Comparison of ENCODE assay signal across 12 cellular contexts in the genomic region with DNA sequence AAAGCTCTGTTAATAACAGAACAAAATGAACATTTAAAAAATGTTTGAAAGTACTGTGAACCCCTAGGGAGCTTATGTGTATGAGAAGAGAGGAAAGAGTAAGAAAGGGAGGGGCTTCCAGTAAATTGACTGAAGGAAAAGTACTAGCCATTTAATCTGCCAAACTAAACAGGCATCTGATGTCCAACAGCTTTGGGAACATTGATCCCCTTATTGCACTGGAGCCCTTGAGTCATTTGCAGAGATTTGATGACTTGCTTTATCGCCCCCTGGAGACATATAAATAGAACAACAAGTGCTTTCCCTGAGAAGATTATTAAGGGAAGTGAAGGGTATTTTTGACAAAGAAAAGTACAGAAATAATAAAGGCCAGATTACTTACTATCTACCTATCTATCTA.
A peak's percentile ranks its signal among the peaks of the same experiment; 100 is the strongest.
DNase-seq lines count a peak whose midpoint lies in the region; ATAC-seq and TF ChIP-seq lines count a peak whose summit lies in the region.
"Had no signal": no experiment of that assay in that cellular context is flagged by ENCODE, and none has a peak within 500 bp of the region (broad histone marks: within the 10 kb centered on the region; RNA-seq: fewer than 3 reads in every experiment).

No MANE protein-coding gene starts in this region.

- no peaks in the 10 kb centered on the region for H3K27me3 Mint-ChIP-seq in naive thymus-derived CD4-positive, alpha-beta T cell
- H3K27me3 Mint-ChIP-seq: activated CD4-positive, alpha-beta T cell treated with anti-CD3 and anti-CD28 coated beads, Interleukin-2, amount 10 ng/mL, durations not matched to agents 24 days and 14 days had no signal

- CTCF ChIA-PET in naive thymus-derived CD4-positive, alpha-beta T cell (lab: Charles Lee), result no interaction called here

- H3K4me1 ChIP-seq in psoas muscle, result no peaks in the 10 kb centered on the region
- no peaks in the 10 kb centered on the region for H3K4me1 ChIP-seq in naive thymus-derived CD4-positive, alpha-beta T cell (ENCODE audit: control insufficient read depth in 2 of 2, insufficient read depth in 2 of 2, low read length in 2 of 2)

- no peak overlapping the region for H3K27ac Mint-ChIP-seq in naive thymus-derived CD4-positive, alpha-beta T cell
- H3K27ac Mint-ChIP-seq: activated CD4-positive, alpha-beta T cell treated with anti-CD3 and anti-CD28 coated beads, Interleukin-2, amount 10 ng/mL, durations not matched to agents 24 days and 14 days had no signal

- intact Hi-C loops in psoas muscle (cut with DNase I), result no loop called here
- intact Hi-C loops in naive thymus-derived CD4-positive, alpha-beta T cell (cut with micrococcal nuclease), result no loop called here

- 14 to 20% (median 19%) methylated on average over 1 of the region's 1 CpG for WGBS in psoas muscle, 3 donors

- no peaks in the 10 kb centered on the region for H3K4me1 Mint-ChIP-seq in naive thymus-derived CD4-positive, alpha-beta T cell
- H3K4me1 Mint-ChIP-seq: activated CD4-positive, alpha-beta T cell treated with anti-CD3 and anti-CD28 coated beads, Interleukin-2, amount 10 ng/mL, durations not matched to agents 24 days and 14 days had no signal

- TF ChIP-seq CTCF in fibroblast of mammary gland (conservative IDR thresholded peaks at IDR 0.05; ENCODE audit: control insufficient read depth, insufficient read depth, low read depth, low read length) (peak; percentile 49), psoas muscle (IDR thresholded peaks at IDR 0.05) (no peak)

- peaks cover 0 to 4% (median 0%) of the 10 kb centered on the region in 5 donors for H3K36me3 Mint-ChIP-seq in naive thymus-derived CD4-positive, alpha-beta T cell

- H3K4me3 Mint-ChIP-seq in naive thymus-derived CD4-positive, alpha-beta T cell, result no peak overlapping the region
- H3K4me3 Mint-ChIP-seq: activated CD4-positive, alpha-beta T cell treated with anti-CD3 and anti-CD28 coated beads, Interleukin-2, amount 10 ng/mL, durations not matched to agents 24 days and 14 days had no signal

- H3K36me3 ChIP-seq in psoas muscle (ENCODE audit: insufficient read depth in 1 of 2, low read depth in 1 of 2), result no peaks in the 10 kb centered on the region
- no peaks in the 10 kb centered on the region for H3K36me3 ChIP-seq in naive thymus-derived CD4-positive, alpha-beta T cell (ENCODE audit: control insufficient read depth in 2 of 3, insufficient read depth in 3 of 3, low read length in 3 of 3)

- no peak overlapping the region for H3K27ac ChIP-seq in psoas muscle
- H3K27ac ChIP-seq in naive thymus-derived CD4-positive, alpha-beta T cell (ENCODE audit: low read depth, low read length), result no peak overlapping the region

- POLR2A ChIA-PET in naive thymus-derived CD4-positive, alpha-beta T cell (lab: Charles Lee), result no interaction called here

- no peaks in the 10 kb centered on the region for H3K9me3 ChIP-seq in psoas muscle
- H3K9me3 ChIP-seq in naive thymus-derived CD4-positive, alpha-beta T cell (ENCODE audit: control insufficient read depth in 2 of 3, low read length in 3 of 3), result no peaks in the 10 kb centered on the region

- peaks cover 0 to 34% (median 12%) of the 10 kb centered on the region in 11 donors for H3K9me3 Mint-ChIP-seq in naive thymus-derived CD4-positive, alpha-beta T cell

- DNase-seq in Daoy (ENCODE audit: low read depth) (peak; percentile 12), NCI-H748 treated with DMSO at 0.1 percent for 48 hours (lab: John Stamatoyannopoulos, UW) (peak; percentile 24), fibroblast of mammary gland (ENCODE audit: low read depth) (peak; percentile 95), psoas muscle (no peak), superior temporal gyrus (ENCODE audit: extremely low spot score) (no peak), NCI-H2107 treated with DMSO at 0.1 percent for 48 hours (lab: John Stamatoyannopoulos, UW; ENCODE audit: unreplicated experiment) (no peak)
- no peak for DNase-seq in naive thymus-derived CD4-positive, alpha-beta T cell
- no peak for DNase-seq in activated effector memory CD4-positive, alpha-beta T cell treated with anti-CD3 and anti-CD28 coated beads, Interleukin-2, amount 50 U/mL, for 16 hours
- DNase-seq: activated CD4-positive, alpha-beta T cell treated with anti-CD3 and anti-CD28 coated beads, Interleukin-2, amount 10 ng/mL, durations not matched to agents 24 days and 14 days; dermis blood vessel endothelial cell; NCI-H1930 had no signal

- no peak overlapping the region for H3K4me3 ChIP-seq in fibroblast of mammary gland (ENCODE audit: control insufficient read depth, low read depth, low read length)
- H3K4me3 ChIP-seq in psoas muscle, result no peak overlapping the region
- no peak overlapping the region for H3K4me3 ChIP-seq in naive thymus-derived CD4-positive, alpha-beta T cell (ENCODE audit: low read length)

- peak; percentile 28 to 77 (median 56) for ATAC-seq in psoas muscle
- ATAC-seq in naive thymus-derived CD4-positive, alpha-beta T cell, result no peak
- ATAC-seq: HCT116 had no signal

- no peaks in the 10 kb centered on the region for H3K27me3 ChIP-seq in psoas muscle (ENCODE audit: insufficient read depth in 3 of 3, low read length in 2 of 3)
- H3K27me3 ChIP-seq in naive thymus-derived CD4-positive, alpha-beta T cell (ENCODE audit: control insufficient read depth in 2 of 2, insufficient read depth in 2 of 2, low read length in 2 of 2), result no peaks in the 10 kb centered on the region

Comparison
In these comparisons a context has a peak if more than half of its experiments do, and no peak if none do; other contexts are left out.
1. DNase-seq: peak in Daoy (single experiment), NCI-H748 treated with DMSO at 0.1 percent for 48 hours (single experiment) and fibroblast of mammary gland (single experiment); none in psoas muscle (0 of 2), naive thymus-derived CD4-positive, alpha-beta T cell (0 of 9), activated effector memory CD4-positive, alpha-beta T cell treated with anti-CD3 and anti-CD28 coated beads, Interleukin-2, amount 50 U/mL, for 16 hours (single experiment), superior temporal gyrus (single experiment) and NCI-H2107 treated with DMSO at 0.1 percent for 48 hours (single experiment).